ENCODE assay signal across 19 cellular contexts in the genomic region with DNA sequence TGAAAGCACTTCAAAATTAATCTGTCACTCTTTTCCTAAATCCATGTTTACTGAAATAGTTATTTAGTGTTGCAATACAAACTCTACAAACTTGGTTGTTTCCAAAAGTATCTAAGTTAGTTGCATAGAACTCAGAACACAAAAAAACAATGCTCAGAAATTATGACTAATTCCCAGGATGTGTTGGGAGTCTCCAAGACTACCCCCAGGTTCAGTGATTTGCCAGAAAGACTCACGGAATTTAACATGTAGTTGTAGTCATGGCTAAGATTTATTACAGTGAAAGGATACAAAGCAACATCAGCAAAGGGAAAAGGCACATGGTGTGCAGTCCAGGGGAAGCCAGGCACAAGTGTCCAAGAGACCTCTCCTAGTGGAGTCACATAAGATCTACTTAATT. TPM values are rescaled to one million over a fixed set of nuclear protein-coding genes. Genes with fewer than 3 reads are reported as not detected.
A peak's percentile ranks its signal among the peaks of the same experiment; 100 is the strongest.
DNase-seq lines count a peak whose midpoint lies in the region; ATAC-seq and TF ChIP-seq lines count a peak whose summit lies in the region.
"Had no signal": no experiment of that assay in that cellular context is flagged by ENCODE, and none has a peak within 500 bp of the region (broad histone marks: within the 10 kb centered on the region; RNA-seq: fewer than 3 reads in every experiment).

No MANE protein-coding gene starts in this region.

- ATAC-seq in aorta (ENCODE audit: low FRiP score), result no peak
- ATAC-seq: A549, HepG2 had no signal

- peak; percentile 10 for DNase-seq in GM04504 (ENCODE audit: low read depth)
- peak; percentile 15 for DNase-seq in M059J (ENCODE audit: low read depth)
- peak; percentile 59 for DNase-seq in fibroblast of pulmonary artery (ENCODE audit: low read depth)
- peak; percentile 33 for DNase-seq in renal cortical epithelial cell (ENCODE audit: low read depth)
- no peak for DNase-seq in activated naive CD4-positive, alpha-beta T cell treated with anti-CD3 and anti-CD28 coated beads for 36 hours
- DNase-seq in effector memory CD4-positive, alpha-beta T cell, result no peak
- DNase-seq in aorta, result no peak
- DNase-seq: C1 segment of cervical spinal cord; CD8-positive, alpha-beta memory T cell; MM.1S; NCI-H1092; NCI-H1436 treated with DMSO at 0.1 percent for 48 hours; NCI-H2029 treated with DMSO at 0.1 percent for 48 hours; NCI-H2171; NCI-H526 had no signal

- intact Hi-C loops in activated naive CD4-positive, alpha-beta T cell treated with anti-CD3 and anti-CD28 coated beads for 36 hours (cut with micrococcal nuclease), result no loop called here
- intact Hi-C loops in aorta (cut with DNase I), result no loop called here

- H3K36me3 Mint-ChIP-seq in activated naive CD4-positive, alpha-beta T cell treated with anti-CD3 and anti-CD28 coated beads for 36 hours (ENCODE audit: low read depth), result peaks cover 5% of the 10 kb centered on the region

- no peaks in the 10 kb centered on the region for H3K27me3 ChIP-seq in effector memory CD4-positive, alpha-beta T cell (replicated peaks; ENCODE audit: control insufficient read depth, insufficient read depth, low read length, poor library complexity, severe bottlenecking)
- H3K27me3 ChIP-seq in aorta (ENCODE audit: control insufficient read depth in 1 of 2, insufficient read depth in 2 of 2, low read length in 1 of 2), result no peaks in the 10 kb centered on the region
- H3K27me3 ChIP-seq: SJSA1 had no signal

- CTCF ChIA-PET in activated naive CD4-positive, alpha-beta T cell treated with anti-CD3 and anti-CD28 coated beads for 36 hours (lab: Charles Lee), result no interaction called here

- H3K4me3 Mint-ChIP-seq in activated naive CD4-positive, alpha-beta T cell treated with anti-CD3 and anti-CD28 coated beads for 36 hours, result no peak overlapping the region
- H3K4me3 Mint-ChIP-seq: CD8-positive, alpha-beta memory T cell had no signal

- H3K4me1 Mint-ChIP-seq in activated naive CD4-positive, alpha-beta T cell treated with anti-CD3 and anti-CD28 coated beads for 36 hours (ENCODE audit: low read depth), result no peaks in the 10 kb centered on the region
- H3K4me1 Mint-ChIP-seq: CD8-positive, alpha-beta memory T cell had no signal

- no peaks in the 10 kb centered on the region for H3K9me3 ChIP-seq in effector memory CD4-positive, alpha-beta T cell (ENCODE audit: control insufficient read depth, low read length)
- no peaks in the 10 kb centered on the region for H3K9me3 ChIP-seq in aorta (ENCODE audit: control insufficient read depth, low read length)
- H3K9me3 ChIP-seq: A549, SJSA1 had no signal

- H3K27me3 Mint-ChIP-seq in activated naive CD4-positive, alpha-beta T cell treated with anti-CD3 and anti-CD28 coated beads for 36 hours (ENCODE audit: low read depth), result no peaks in the 10 kb centered on the region
- H3K27me3 Mint-ChIP-seq: CD8-positive, alpha-beta memory T cell had no signal

- H3K4me3 ChIP-seq in fibroblast of pulmonary artery (replicated peaks; ENCODE audit: low read depth, low read length), result no peak overlapping the region
- no peak overlapping the region for H3K4me3 ChIP-seq in effector memory CD4-positive, alpha-beta T cell (ENCODE audit: insufficient read depth, low read depth, low read length, poor library complexity, severe bottlenecking)
- no peak overlapping the region for H3K4me3 ChIP-seq in aorta (ENCODE audit: low read length in 2 of 2)
- H3K4me3 ChIP-seq: A549, SJSA1 had no signal

- WGBS in aorta, 2 donors, result 41 to 50% methylated on average over 1 of the region's 1 CpG

- H3K9me3 Mint-ChIP-seq in activated naive CD4-positive, alpha-beta T cell treated with anti-CD3 and anti-CD28 coated beads for 36 hours, result no peaks in the 10 kb centered on the region
- H3K9me3 Mint-ChIP-seq: CD8-positive, alpha-beta memory T cell had no signal

- TF ChIP-seq CTCF in fibroblast of pulmonary artery (IDR thresholded peaks at IDR 0.05; ENCODE audit: low read length, missing control alignments), result no peak

- H3K36me3 ChIP-seq in effector memory CD4-positive, alpha-beta T cell (ENCODE audit: control insufficient read depth, insufficient read depth, low read length), result peaks cover 7% of the 10 kb centered on the region
- peaks cover 0 to 4% of the 10 kb centered on the region in 2 donors for H3K36me3 ChIP-seq in aorta (ENCODE audit: control insufficient read depth in 1 of 2, insufficient read depth in 2 of 2, low read length in 1 of 2)

- H3K4me1 ChIP-seq in effector memory CD4-positive, alpha-beta T cell (ENCODE audit: control insufficient read depth, insufficient read depth, low read length, poor library complexity, severe bottlenecking), result no peaks in the 10 kb centered on the region
- H3K4me1 ChIP-seq in aorta (ENCODE audit: control insufficient read depth in 1 of 2, insufficient read depth in 2 of 2, low read length in 2 of 2), result peaks cover 0 to 2% of the 10 kb centered on the region in 2 donors
- H3K4me1 ChIP-seq: SJSA1 had no signal

- H3K27ac ChIP-seq in effector memory CD4-positive, alpha-beta T cell (ENCODE audit: insufficient read depth, low read length, poor library complexity, severe bottlenecking), result no peak overlapping the region
- H3K27ac ChIP-seq in aorta (ENCODE audit: low read depth in 1 of 2, low read length in 2 of 2), result no peak overlapping the region
- H3K27ac ChIP-seq: A549, KMS-11, SJSA1 had no signal

- H3K27ac Mint-ChIP-seq in activated naive CD4-positive, alpha-beta T cell treated with anti-CD3 and anti-CD28 coated beads for 36 hours, result no peak overlapping the region
- H3K27ac Mint-ChIP-seq: CD8-positive, alpha-beta memory T cell had no signal

RNA-seq across cellular contexts. Expression of gene CYP20A1, which starts 43.5 kb away (rescaled TPM):
- total RNA-seq in M059J (2014; rRNA removed; shearing (Covaris generic)), result 16.9 and 19.9 TPM in 2 replicates
- total RNA-seq in renal cortical epithelial cell (27.6 and 52.4 TPM in 2 replicates), aorta (10 to 100 TPM; 24.8 to 28.8 TPM)
- total RNA-seq in activated naive CD4-positive, alpha-beta T cell treated with anti-CD3 and anti-CD28 coated beads for 36 hours, result 10 to 100 TPM; 12.0 to 12.2 TPM
- polyA plus RNA-seq in aorta, result 10 to 100 TPM in 1 of 2 donors, 1 to 10 TPM in 1; 9.7 to 19.0 TPM

Comparison
In these comparisons a context has a peak if more than half of its experiments do, and no peak if none do; other contexts are left out.
1. DNase-seq: peak in GM04504 (single experiment), M059J (single experiment), fibroblast of pulmonary artery (single experiment) and renal cortical epithelial cell (single experiment); none in activated naive CD4-positive, alpha-beta T cell treated with anti-CD3 and anti-CD28 coated beads for 36 hours (single experiment), effector memory CD4-positive, alpha-beta T cell (0 of 3) and aorta (0 of 2).